Comparison of ENCODE assay signal across 8 cellular contexts in the genomic region with DNA sequence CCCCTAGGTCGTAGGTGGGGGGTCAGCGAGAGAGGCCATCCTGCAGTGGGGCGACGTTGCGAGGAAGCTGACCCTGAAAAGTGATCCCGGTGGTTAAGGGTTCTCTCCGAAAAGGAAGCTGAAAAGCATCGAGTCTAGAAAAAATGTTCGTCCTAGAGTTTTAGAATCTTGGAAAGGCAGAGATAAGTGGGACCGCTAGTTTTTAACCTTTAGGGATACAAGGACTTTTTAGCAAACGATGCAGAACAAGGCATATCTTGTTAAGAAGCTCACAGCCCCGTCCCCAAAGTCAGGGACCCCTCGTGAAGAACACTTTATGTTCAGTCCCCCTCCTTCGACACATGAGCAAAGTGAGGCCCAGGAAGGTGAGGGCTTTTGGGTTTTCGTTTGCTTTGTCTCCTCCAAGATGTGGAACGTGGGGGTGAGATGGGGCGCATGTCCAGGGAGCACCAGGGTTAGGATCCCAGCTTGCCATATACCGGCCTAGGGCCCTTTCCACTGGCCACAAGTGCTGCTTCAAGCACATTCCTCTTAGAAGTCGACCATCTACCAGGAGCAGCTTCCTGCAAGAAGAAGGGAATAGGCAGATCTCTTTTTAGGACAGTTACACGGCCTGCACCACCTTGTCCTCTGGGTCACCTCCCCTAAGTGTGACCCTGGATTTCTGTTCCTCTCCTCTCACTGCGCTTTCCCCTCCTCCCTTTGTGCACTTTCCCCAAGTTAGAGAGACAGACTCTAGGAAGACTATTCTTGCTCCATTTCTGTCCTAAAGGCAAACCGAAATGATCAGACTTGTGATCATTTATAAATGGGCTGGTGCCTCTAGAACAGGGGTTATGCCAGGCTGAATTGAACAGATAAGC. TPM values are rescaled to one million over a fixed set of nuclear protein-coding genes. Genes with fewer than 3 reads are reported as not detected.
DNase-seq lines count a peak whose midpoint lies in the region; ATAC-seq and TF ChIP-seq lines count a peak whose summit lies in the region.

No MANE protein-coding gene starts in this region.

- CTCF ChIA-PET in A673 (lab: Charles Lee) (interaction anchor here (0.5 kb wide), 1 partner anchor 197 kb away, joined by 6 read pairs; no protein-coding TSS in a partner anchor), SK-N-SH (lab: Yijun Ruan, JAX) (interaction anchor here (0.7 to 2.2 kb wide), 8 partner anchors 16 to 438 kb away, joined by 3 to 13 read pairs (median 4); a partner anchor contains a TSS)

- H3K36me3 ChIP-seq in A673 (ENCODE audit: insufficient read depth, low read length, poor library complexity, severe bottlenecking) (no peaks in the 10 kb centered on the region), SK-N-SH (replicated peaks in 1 of 2; ENCODE audit: control insufficient read depth in 1 of 2, insufficient read depth in 2 of 2, low read length in 1 of 2) (peaks cover 5 to 7% of the 10 kb centered on the region in 2 experiments), esophagus squamous epithelium (no peaks in the 10 kb centered on the region), ovary (no peaks in the 10 kb centered on the region)

- H3K27me3 ChIP-seq in A673 (replicated peaks; ENCODE audit: insufficient read depth, low read depth, low read length, poor library complexity) (no peaks in the 10 kb centered on the region), SK-N-SH (ENCODE audit: insufficient read depth) (no peaks in the 10 kb centered on the region), esophagus squamous epithelium (peaks cover 0 to 3% (median 0%) of the 10 kb centered on the region in 4 donors), ovary (no peaks in the 10 kb centered on the region)

- peak overlapping the region; percentile 87 for H2AFZ ChIP-seq in SK-N-SH (ENCODE audit: low read depth)

- no peaks in the 10 kb centered on the region for H4K20me1 ChIP-seq in SK-N-SH (ENCODE audit: insufficient read depth)

- 34% methylated on average over 19 of the region's 22 CpGs for WGBS in SK-N-SH (ENCODE audit: low lambda C conversion rate)
- WGBS in esophagus squamous epithelium, 2 donors = 23 to 38% methylated on average over 19 to 20 of the region's 22 CpGs
- WGBS in ovary, 3 donors = 18 to 28% (median 20%) methylated on average over 22 of the region's 22 CpGs

- TF ChIP-seq POLR2A in esophagus squamous epithelium (IDR thresholded peaks at IDR 0.05) (no peak), ovary (IDR thresholded peaks at IDR 0.05) (no peak)

- TF ChIP-seq CTCF in A673 (conservative IDR thresholded peaks at IDR 0.05; ENCODE audit: low read depth, low read length) = no peak
- TF ChIP-seq CTCF in SK-N-SH (IDR thresholded peaks at IDR 0.05) = no peak
- no peak for TF ChIP-seq CTCF in esophagus squamous epithelium (IDR thresholded peaks at IDR 0.05)
- TF ChIP-seq CTCF in ovary (IDR thresholded peaks at IDR 0.05) = no peak

- peak overlapping the region; percentile 68 for H3K9ac ChIP-seq in SK-N-SH

- H3K27ac ChIP-seq in A673 (ENCODE audit: low read depth, low read length, poor library complexity, severe bottlenecking) (peak overlapping the region; percentile 62), SK-N-SH (ENCODE audit: low read depth in 2 of 2, low read length in 1 of 2) (no peak overlapping the region), esophagus squamous epithelium (peak overlapping the region; percentile 39 to 66 (median 58)), ovary (no peak overlapping the region)

- ATAC-seq in GM19455 (IDR thresholded peaks at IDR 0.05; ENCODE audit: unreplicated experiment) = peak; percentile 7

- TF ChIP-seq RAD21 in SK-N-SH (IDR thresholded peaks at IDR 0.05; ENCODE audit: low read length) = no peak

- H3K4me3 ChIP-seq in A673 (ENCODE audit: low read depth, low read length, poor library complexity, severe bottlenecking) (peak overlapping the region; percentile 71), SK-N-SH (ENCODE audit: low read depth in 2 of 2, low read length in 1 of 2) (peak overlapping the region; percentile 69 to 88), esophagus squamous epithelium (peak overlapping the region; percentile 62 to 97 (median 74)), ovary (peak overlapping the region; percentile 90)

- H3K9me3 ChIP-seq in A673 (ENCODE audit: low read depth, low read length, poor library complexity, severe bottlenecking) (no peaks in the 10 kb centered on the region), SK-N-SH (no peaks in the 10 kb centered on the region), esophagus squamous epithelium (no peaks in the 10 kb centered on the region), ovary (no peaks in the 10 kb centered on the region)

- POLR2A ChIA-PET in A673 (lab: Charles Lee; ENCODE audit: low non-redundant PET) = no interaction called here
- POLR2A ChIA-PET in SK-N-SH (lab: Yijun Ruan, JAX) = no interaction called here

- no peak for TF ChIP-seq EP300 in SK-N-SH (IDR thresholded peaks at IDR 0.05; ENCODE audit: borderline replicate concordance in 1 of 2, low read depth in 1 of 2, low read length in 1 of 2)
- TF ChIP-seq EP300 in ovary (IDR thresholded peaks at IDR 0.05) = no peak

- H3K79me2 ChIP-seq in SK-N-SH (ENCODE audit: insufficient read depth) = no peaks in the 10 kb centered on the region; the same call in 1 of the 2 replicates

- H3F3A ChIP-seq in SK-N-SH (replicated peaks; ENCODE audit: insufficient read depth) = no peaks in the 10 kb centered on the region

- H3K4me2 ChIP-seq in SK-N-SH = peak overlapping the region; percentile 81

- intact Hi-C loops in A673 (cut with micrococcal nuclease; ENCODE audit: unreplicated experiment) = no loop called here
- intact Hi-C loops in esophagus squamous epithelium (cut with DNase I) = no loop called here
- intact Hi-C loops in ovary (cut with DNase I) = no loop called here

- H3K4me1 ChIP-seq in A673 (ENCODE audit: insufficient read depth, low read length, poor library complexity, severe bottlenecking) (peaks cover 4% of the 10 kb centered on the region), SK-N-SH (ENCODE audit: control insufficient read depth in 1 of 2, insufficient read depth in 2 of 2, low read depth in 1 of 2, low read length in 1 of 2) (peaks cover 8 to 12% of the 10 kb centered on the region in 2 experiments; a peak in 3 of 4 replicates), esophagus squamous epithelium (peaks cover 5 to 34% (median 9%) of the 10 kb centered on the region in 3 donors), ovary (ENCODE audit: insufficient read depth) (peaks cover 3% of the 10 kb centered on the region)

- no peaks in the 10 kb centered on the region for H3K9me2 ChIP-seq in SK-N-SH

- no peak for DNase-seq in A673 (ENCODE audit: low spot score)
- DNase-seq in SK-N-SH = peak; percentile 28
- DNase-seq in esophagus squamous epithelium (lab: John Stamatoyannopoulos, UW) = no peak
- peak in 1 of 5 donors; percentile 18 for DNase-seq in ovary
- no peak for DNase-seq in NCI-H1092 (lab: John Stamatoyannopoulos, UW)
- DNase-seq in GM19240 (ENCODE audit: insufficient read length, low spot score) = no peak
- no peak for DNase-seq in H4 (ENCODE audit: low spot score)

- BruUV-seq in A673 (replicated peaks; lab: Mats Ljungman, UMichigan) = no TSS peak

TF ChIP-seq in SK-N-SH, 30 proteins besides CTCF, POLR2A, EP300 and RAD21 (continues in another document):
- TF ChIP-seq FOSL2 (IDR thresholded peaks at IDR 0.05; ENCODE audit: borderline replicate concordance, low read depth) (no peak), TEAD4 (IDR thresholded peaks at IDR 0.05; ENCODE audit: borderline replicate concordance, insufficient read depth) (no peak), ELF1 (IDR thresholded peaks at IDR 0.05) (no peak), FOXM1 (IDR thresholded peaks at IDR 0.05; ENCODE audit: low read depth) (no peak), GABPA (IDR thresholded peaks at IDR 0.05; ENCODE audit: low read depth) (no peak), FOXJ3 (CRISPR knock-in tag; IDR thresholded peaks at IDR 0.05) (no peak), EZH2phosphoT487 (IDR thresholded peaks at IDR 0.05; ENCODE audit: borderline replicate concordance, low read depth) (no peak), RFX5 (IDR thresholded peaks at IDR 0.05; ENCODE audit: low read length) (no peak), NFIC (IDR thresholded peaks at IDR 0.05; ENCODE audit: borderline replicate concordance) (no peak), NRF1 (IDR thresholded peaks at IDR 0.05; ENCODE audit: low read depth, low read length) (no peak), TAF1 (IDR thresholded peaks at IDR 0.05; ENCODE audit: borderline replicate concordance, low read depth, low read length) (no peak)
- TF ChIP-seq, protein P1, sequence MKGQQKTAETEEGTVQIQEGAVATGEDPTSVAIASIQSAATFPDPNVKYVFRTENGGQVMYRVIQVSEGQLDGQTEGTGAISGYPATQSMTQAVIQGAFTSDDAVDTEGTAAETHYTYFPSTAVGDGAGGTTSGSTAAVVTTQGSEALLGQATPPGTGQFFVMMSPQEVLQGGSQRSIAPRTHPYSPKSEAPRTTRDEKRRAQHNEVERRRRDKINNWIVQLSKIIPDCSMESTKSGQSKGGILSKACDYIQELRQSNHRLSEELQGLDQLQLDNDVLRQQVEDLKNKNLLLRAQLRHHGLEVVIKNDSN (IDR thresholded peaks at IDR 0.05; ENCODE audit: borderline replicate concordance, low read depth) = no peak
- TF ChIP-seq, protein P2, sequence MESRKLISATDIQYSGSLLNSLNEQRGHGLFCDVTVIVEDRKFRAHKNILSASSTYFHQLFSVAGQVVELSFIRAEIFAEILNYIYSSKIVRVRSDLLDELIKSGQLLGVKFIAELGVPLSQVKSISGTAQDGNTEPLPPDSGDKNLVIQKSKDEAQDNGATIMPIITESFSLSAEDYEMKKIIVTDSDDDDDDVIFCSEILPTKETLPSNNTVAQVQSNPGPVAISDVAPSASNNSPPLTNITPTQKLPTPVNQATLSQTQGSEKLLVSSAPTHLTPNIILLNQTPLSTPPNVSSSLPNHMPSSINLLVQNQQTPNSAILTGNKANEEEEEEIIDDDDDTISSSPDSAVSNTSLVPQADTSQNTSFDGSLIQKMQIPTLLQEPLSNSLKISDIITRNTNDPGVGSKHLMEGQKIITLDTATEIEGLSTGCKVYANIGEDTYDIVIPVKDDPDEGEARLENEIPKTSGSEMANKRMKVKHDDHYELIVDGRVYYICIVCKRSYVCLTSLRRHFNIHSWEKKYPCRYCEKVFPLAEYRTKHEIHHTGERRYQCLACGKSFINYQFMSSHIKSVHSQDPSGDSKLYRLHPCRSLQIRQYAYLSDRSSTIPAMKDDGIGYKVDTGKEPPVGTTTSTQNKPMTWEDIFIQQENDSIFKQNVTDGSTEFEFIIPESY (IDR thresholded peaks at IDR 0.05; ENCODE audit: borderline replicate concordance, low read depth) = no peak

RNA-seq across cellular contexts. Expression of a gene that starts 1.0 kb away (rescaled TPM):
- 8.5 and 9.5 TPM in 2 replicates for total RNA-seq in A673 (2021)
- 5.1 and 7.3 TPM in 2 replicates for polyA plus RNA-seq in SK-N-SH (2012; rRNA removed)
- 7.1 and 7.2 TPM in 2 replicates for polyA plus RNA-seq in SK-N-SH (2012; cell fraction: cytosol; rRNA removed)
- polyA plus RNA-seq in SK-N-SH (2012; cell fraction: nucleus; rRNA removed) = 6.9 and 7.4 TPM in 2 replicates
- 1 to 10 TPM; 3.4 to 5.7 (median 3.5) TPM for total RNA-seq in esophagus squamous epithelium
- 10 to 100 TPM in 1 of 7 donors, 1 to 10 TPM in 6; 2.7 to 11.1 (median 8.4) TPM for total RNA-seq in ovary
- polyA plus RNA-seq in ovary = 1 to 10 TPM; 5.7 to 6.6 TPM
- total RNA-seq in H4 (2014; rRNA removed; shearing (Covaris generic)) = 6.9 and 11.0 TPM in 2 replicates

Comparison
In these comparisons a context has a peak if more than half of its experiments do, and no peak if none do; other contexts are left out.
1. H3K27ac ChIP-seq: peak in A673 (single experiment) and esophagus squamous epithelium (4 of 4); none in SK-N-SH (0 of 2) and ovary (0 of 2).
2. Peak in every context shown above with its lines, with median percentiles within 50 percentile points of each other: H3K4me3 ChIP-seq.